In genomic region chr6:30612213-30612612, GRCh38 we compare ENCODE assay signal across 9 cellular contexts. TPM values are rescaled to one million over a fixed set of nuclear protein-coding genes. Genes with fewer than 3 reads are reported as not detected.
DNase-seq lines count a peak whose midpoint lies in the region; ATAC-seq and TF ChIP-seq lines count a peak whose summit lies in the region.
"Had no signal": no experiment of that assay in that cellular context is flagged by ENCODE, and none has a peak within 500 bp of the region (broad histone marks: within the 10 kb centered on the region; RNA-seq: fewer than 3 reads in every experiment).

No MANE protein-coding gene starts in this region.

- H3K36me3 Mint-ChIP-seq in activated naive CD8-positive, alpha-beta T cell treated with anti-CD3 and anti-CD28 coated beads, Interleukin-2, amount 10 ng/mL, durations not matched to agents 7 days and 5 days = peaks cover 66% of the 10 kb centered on the region

- peaks cover 0 to 48% of the 10 kb centered on the region in 2 donors for H3K36me3 ChIP-seq in left lung

- peak; percentile 23 for TF ChIP-seq POLR2A in GM18505 (IDR thresholded peaks at IDR 0.05; ENCODE audit: borderline replicate concordance, extremely low read depth, insufficient read depth, insufficient read length)

- DNase-seq in AG04449 (ENCODE audit: low read depth, low spot score) = no peak
- DNase-seq in activated naive CD8-positive, alpha-beta T cell treated with anti-CD3 and anti-CD28 coated beads, Interleukin-2, amount 10 ng/mL, durations not matched to agents 7 days and 5 days = no peak
- DNase-seq in left lung = no peak
- no peak for DNase-seq in NCI-H1048 (lab: John Stamatoyannopoulos, UW)
- DNase-seq: tibial artery had no signal

- peak; percentile 10 for TF ChIP-seq CTCF in AG04449 (IDR thresholded peaks at IDR 0.05; ENCODE audit: insufficient read depth, low read length, missing control alignments)
- TF ChIP-seq CTCF in left lung (IDR thresholded peaks at IDR 0.05) = no peak

- H3K27ac Mint-ChIP-seq in activated naive CD8-positive, alpha-beta T cell treated with anti-CD3 and anti-CD28 coated beads, Interleukin-2, amount 10 ng/mL, durations not matched to agents 7 days and 5 days = no peak overlapping the region

- peaks cover 24 to 41% of the 10 kb centered on the region in 2 donors for H3K4me1 ChIP-seq in left lung

- CTCF ChIA-PET in AG04449 (lab: Yijun Ruan, JAX) = interaction anchor here (0.9 to 4.1 kb wide), 7 partner anchors 14 to 470 kb away, joined by 3 to 28 read pairs (median 5); no protein-coding TSS in a partner anchor

- intact Hi-C loops in left lung (cut with DNase I) = no loop called here

- no peaks in the 10 kb centered on the region for H3K9me3 Mint-ChIP-seq in activated naive CD8-positive, alpha-beta T cell treated with anti-CD3 and anti-CD28 coated beads, Interleukin-2, amount 10 ng/mL, durations not matched to agents 7 days and 5 days

- H3K27ac ChIP-seq in left lung = peak overlapping the region; percentile 23 to 96

- H3K9me3 ChIP-seq in left lung = no peaks in the 10 kb centered on the region
- H3K9me3 ChIP-seq: tibial artery had no signal

- H3K27me3 Mint-ChIP-seq in activated naive CD8-positive, alpha-beta T cell treated with anti-CD3 and anti-CD28 coated beads, Interleukin-2, amount 10 ng/mL, durations not matched to agents 7 days and 5 days = no peaks in the 10 kb centered on the region

- no peak overlapping the region for H3K4me3 ChIP-seq in AG04449 (ENCODE audit: low read depth, low read length)
- H3K4me3 ChIP-seq in left lung = no peak overlapping the region
- H3K4me3 ChIP-seq: tibial artery had no signal

- H3K4me3 Mint-ChIP-seq in activated naive CD8-positive, alpha-beta T cell treated with anti-CD3 and anti-CD28 coated beads, Interleukin-2, amount 10 ng/mL, durations not matched to agents 7 days and 5 days = peak overlapping the region; percentile 15

- H3K4me1 Mint-ChIP-seq in activated naive CD8-positive, alpha-beta T cell treated with anti-CD3 and anti-CD28 coated beads, Interleukin-2, amount 10 ng/mL, durations not matched to agents 7 days and 5 days = peaks cover 53% of the 10 kb centered on the region

- ATAC-seq in GM18505 (IDR thresholded peaks at IDR 0.05; ENCODE audit: unreplicated experiment) = no peak
- no peak for ATAC-seq in activated naive CD8-positive, alpha-beta T cell treated with anti-CD3 and anti-CD28 coated beads, Interleukin-2, amount 10 ng/mL, durations not matched to agents 7 days and 5 days (ENCODE audit: low read depth)
- ATAC-seq in left lung = no peak
- ATAC-seq in esophagus mucosa = no peak
- no peak for ATAC-seq in GM18907 (IDR thresholded peaks at IDR 0.05; ENCODE audit: unreplicated experiment)
- ATAC-seq in HG03139 (IDR thresholded peaks at IDR 0.05; ENCODE audit: unreplicated experiment) = no peak

- POLR2A ChIA-PET in AG04449 (lab: Yijun Ruan, JAX) = interaction anchor here (0.8 to 3.0 kb wide), 5 partner anchors 8 to 75 kb away, joined by 3 to 20 read pairs (median 4); no protein-coding TSS in a partner anchor
- POLR2A ChIA-PET in activated naive CD8-positive, alpha-beta T cell treated with anti-CD3 and anti-CD28 coated beads, Interleukin-2, amount 10 ng/mL, durations not matched to agents 7 days and 5 days (lab: Charles Lee) = interaction anchor here (0.6 to 4.8 kb wide), 7 partner anchors 11 to 1061 kb away, joined by 3 to 69 read pairs (median 5); partner anchors contain the start of genes ABCF1 and TUBB

- no peaks in the 10 kb centered on the region for H3K27me3 ChIP-seq in left lung
- H3K27me3 ChIP-seq: tibial artery had no signal

RNA-seq across cellular contexts. Expression of gene PPP1R10, which starts 4.8 kb away (rescaled TPM):
- 100 to 1,000 TPM; 140 to 151 TPM for total RNA-seq in activated naive CD8-positive, alpha-beta T cell treated with anti-CD3 and anti-CD28 coated beads, Interleukin-2, amount 10 ng/mL, durations not matched to agents 7 days and 5 days
- total RNA-seq in left lung (10 to 100 TPM; 44.9 to 71.1 TPM), esophagus mucosa (30.0 TPM)

RNA-seq across cellular contexts. Expression of gene MRPS18B, which starts 5.4 kb away (rescaled TPM):
- 10 to 100 TPM; 43.8 to 44.5 TPM for total RNA-seq in activated naive CD8-positive, alpha-beta T cell treated with anti-CD3 and anti-CD28 coated beads, Interleukin-2, amount 10 ng/mL, durations not matched to agents 7 days and 5 days
- total RNA-seq in left lung = 10 to 100 TPM; 36.6 to 54.7 TPM
- total RNA-seq in esophagus mucosa = 48.2 TPM

RNA-seq across cellular contexts. Expression of gene ATAT1, which starts 14.5 kb away (rescaled TPM):
- total RNA-seq in activated naive CD8-positive, alpha-beta T cell treated with anti-CD3 and anti-CD28 coated beads, Interleukin-2, amount 10 ng/mL, durations not matched to agents 7 days and 5 days = 10 to 100 TPM; 11.2 to 13.5 TPM
- total RNA-seq in left lung = 10 to 100 TPM in 1 of 2 donors, 1 to 10 TPM in 1; 8.6 to 10.6 TPM
- total RNA-seq in esophagus mucosa = 4.6 TPM

RNA-seq across cellular contexts. Expression of gene C6orf136, which starts 34.7 kb away (rescaled TPM):
- 10 to 100 TPM; 33.5 to 34.3 TPM for total RNA-seq in activated naive CD8-positive, alpha-beta T cell treated with anti-CD3 and anti-CD28 coated beads, Interleukin-2, amount 10 ng/mL, durations not matched to agents 7 days and 5 days
- total RNA-seq in left lung (10 to 100 TPM; 15.2 to 16.4 TPM), esophagus mucosa (10.0 TPM)

RNA-seq across cellular contexts. Expression of gene ABCF1, which starts 41.0 kb away (rescaled TPM):
- 10 to 100 TPM; 67.5 to 70.4 TPM for total RNA-seq in activated naive CD8-positive, alpha-beta T cell treated with anti-CD3 and anti-CD28 coated beads, Interleukin-2, amount 10 ng/mL, durations not matched to agents 7 days and 5 days
- total RNA-seq in left lung (10 to 100 TPM; 37.9 to 47.6 TPM), esophagus mucosa (27.1 TPM)
